Comparison of ENCODE assay signal across 8 cellular contexts in genomic region chr22:19477321-19478085, GRCh38. TPM values are rescaled to one million over a fixed set of nuclear protein-coding genes. Genes with fewer than 3 reads are reported as not detected.
DNase-seq lines count a peak whose midpoint lies in the region; ATAC-seq and TF ChIP-seq lines count a peak whose summit lies in the region.

No MANE protein-coding gene starts in this region.

- TF ChIP-seq CTCF in GM06990 (IDR thresholded peaks at IDR 0.05; ENCODE audit: insufficient read depth, low read length, poor library complexity, severe bottlenecking) (peak; percentile 18), dorsolateral prefrontal cortex (IDR thresholded peaks at IDR 0.05 in 54 of 56, conservative IDR thresholded peaks at IDR 0.05 in 2 of 56; ENCODE audit: low read depth in 1 of 56, partially characterized antibody in 56 of 56) (peak in 26 of 56 donors; percentile 11 to 41 (median 26)), neural progenitor cell (IDR thresholded peaks at IDR 0.05) (peak; percentile 5)

- peak overlapping the region; percentile 78 for H3K4me2 ChIP-seq in neural progenitor cell

- H3K27me3 Mint-ChIP-seq in neural progenitor cell (ENCODE audit: insufficient read depth, low read depth) = peaks cover 4% of the 10 kb centered on the region

- H3K27me3 ChIP-seq in GM06990 (replicated peaks; ENCODE audit: control insufficient read depth, insufficient read depth, low read length) (no peaks in the 10 kb centered on the region), dorsolateral prefrontal cortex (no peaks in the 10 kb centered on the region), neural progenitor cell (no peaks in the 10 kb centered on the region)

- peaks cover 44% of the 10 kb centered on the region for H4K20me1 ChIP-seq in neural progenitor cell (ENCODE audit: low read depth)

- peak overlapping the region; percentile 99 for H3K4me3 Mint-ChIP-seq in neural progenitor cell

- peak overlapping the region; percentile 94 for H3K9ac ChIP-seq in neural progenitor cell

- no peak overlapping the region for H2AFZ ChIP-seq in neural progenitor cell (replicated peaks)

- H3K9me3 Mint-ChIP-seq in neural progenitor cell = no peaks in the 10 kb centered on the region

- no peak overlapping the region for H3K27ac Mint-ChIP-seq in neural progenitor cell

- H3K27ac ChIP-seq in dorsolateral prefrontal cortex (peak overlapping the region in 1 of 59 donors; percentile 100), neural progenitor cell (no peak overlapping the region)

- peaks cover 8% of the 10 kb centered on the region for H3K36me3 Mint-ChIP-seq in neural progenitor cell

- ATAC-seq in HG02970 (IDR thresholded peaks at IDR 0.05; ENCODE audit: low FRiP score, unreplicated experiment) (no peak), GM19035 (IDR thresholded peaks at IDR 0.05; ENCODE audit: unreplicated experiment) (no peak), GM21367 (IDR thresholded peaks at IDR 0.05; ENCODE audit: unreplicated experiment) (no peak)

- H3K4me1 Mint-ChIP-seq in neural progenitor cell = peaks cover 25% of the 10 kb centered on the region

- H3F3A ChIP-seq in neural progenitor cell (ENCODE audit: low read depth) = no peaks in the 10 kb centered on the region

- H3K79me2 ChIP-seq in neural progenitor cell (ENCODE audit: low read depth) = peaks cover 58% of the 10 kb centered on the region

- H3K4me3 ChIP-seq in GM06990 (replicated peaks; ENCODE audit: low read depth, low read length) (peak overlapping the region; percentile 74), dorsolateral prefrontal cortex (peak overlapping the region in 58 of 59 donors; percentile 74 to 100 (median 92)), neural progenitor cell (peak overlapping the region; percentile 77)

- H3K4me1 ChIP-seq in neural progenitor cell = peaks cover 17% of the 10 kb centered on the region

- no peak for DNase-seq in GM06990 (ENCODE audit: extremely low read depth, insufficient read length)
- DNase-seq in NAMALWA (ENCODE audit: low spot score) = peak; percentile 63
- no peak for DNase-seq in dorsolateral prefrontal cortex
- DNase-seq in neural progenitor cell (ENCODE audit: low spot score) = no peak
- DNase-seq in 8988T = no peak

- H3K36me3 ChIP-seq in GM06990 (ENCODE audit: control insufficient read depth, insufficient read depth, low read length) (peaks cover 14% of the 10 kb centered on the region), neural progenitor cell (no peaks in the 10 kb centered on the region)

- H3K9me3 ChIP-seq in neural progenitor cell (ENCODE audit: low read depth) = no peaks in the 10 kb centered on the region

- intact Hi-C loops in dorsolateral prefrontal cortex (cut with DNase I) = loop anchor here (5.0 to 10.0 kb wide), 4 partner anchors 45 to 333 kb away; partner anchors contain the start of genes ESS2 (in 1 of the 2), HIRA (in 1 of the 2), MRPL40 (in 1 of the 2) and SEPTIN5 (in 1 of the 2)

RNA-seq across cellular contexts. Expression of gene UFD1, which starts 1.5 kb away (rescaled TPM):
- total RNA-seq in dorsolateral prefrontal cortex = 10 to 100 TPM; 26.9 to 61.3 (median 37.7) TPM
- total RNA-seq in neural progenitor cell (ENCODE audit: low replicate concordance) = 37.5 and 37.7 TPM in 2 replicates

RNA-seq across cellular contexts. Expression of gene CDC45, which starts 2.2 kb away (rescaled TPM):
- total RNA-seq in dorsolateral prefrontal cortex (1 to 10 TPM in 17 of 120 experiments, under 1 TPM in 22, not detected in 81; 0.28 to 1.9 (median 0.81) TPM), neural progenitor cell (ENCODE audit: low replicate concordance) (40.9 and 50.7 TPM in 2 replicates)

RNA-seq across cellular contexts. Expression of gene C22orf39, which starts 30.0 kb away (rescaled TPM):
- 10 to 100 TPM; 37.4 to 76.4 (median 59.4) TPM for total RNA-seq in dorsolateral prefrontal cortex
- total RNA-seq in neural progenitor cell (ENCODE audit: low replicate concordance) = 49.5 and 57.0 TPM in 2 replicates

RNA-seq across cellular contexts. Expression of gene MRPL40, which starts 45.2 kb away (rescaled TPM):
- 10 to 100 TPM; 13.6 to 32.2 (median 22.6) TPM for total RNA-seq in dorsolateral prefrontal cortex
- 15.5 and 17.0 TPM in 2 replicates for total RNA-seq in neural progenitor cell (ENCODE audit: low replicate concordance)

RNA-seq across cellular contexts. Expression of gene HIRA, which starts 46.0 kb away (rescaled TPM):
- total RNA-seq in dorsolateral prefrontal cortex (10 to 100 TPM; 19.7 to 44.3 (median 31.0) TPM), neural progenitor cell (ENCODE audit: low replicate concordance) (18.9 and 25.0 TPM in 2 replicates)

Comparison
In these comparisons a context has a peak if more than half of its experiments do, and no peak if none do; other contexts are left out.
1. RNA of gene CDC45, which starts 2.2 kb away (total RNA-seq): 40.9 to 50.7 TPM in neural progenitor cell; 0.28 to 1.9 TPM in dorsolateral prefrontal cortex; every median in the first group is over 10 times any median in the second.
2. Peak in every context shown above with its lines, with median percentiles within 50 percentile points of each other: H3K4me3 ChIP-seq.